ENCODE assay signal across 26 cellular contexts in genomic region chr17:21196126-21196525, GRCh38.
"Had no signal": no experiment of that assay in that cellular context is flagged by ENCODE, and none has a peak within 500 bp of the region (broad histone marks: within the 10 kb centered on the region; RNA-seq: fewer than 3 reads in every experiment).

No MANE protein-coding gene starts in this region.

- ATAC-seq: activated T-cell treated with anti-CD3 and anti-CD28 coated beads, Interleukin-2, amount 50 U/mL, for 4 hours; left cardiac atrium; natural killer cell treated with Interleukin-12 subunit alpha and Interleukin-12 subunit beta and Interleukin-15 and Interleukin-18, amount 100 ng/mL, for 72 hours; sciatic nerve; upper lobe of right lung; WTC11 had no signal

- H3K27ac Mint-ChIP-seq: activated T-helper 2 cell treated with anti-CD3 and anti-CD28 coated beads, Interferon-gamma antibody, Interleukin-2, Interleukin-4, amounts not matched to agents 10 μg/mL and 5 μg/mL and 100 μg/mL, durations not matched to agents 14 hours and 24 hours and 36 hours; memory B cell; WTC11 had no signal

- H3K27me3 Mint-ChIP-seq: activated naive CD8-positive, alpha-beta T cell treated with anti-CD3 and anti-CD28 coated beads, Interleukin-2, amount 10 ng/mL, durations not matched to agents 7 days and 5 days; memory B cell; natural killer cell treated with Interleukin-12 subunit alpha and Interleukin-12 subunit beta and Interleukin-15 and Interleukin-18, amount 100 ng/mL, for 72 hours had no signal

- H3K36me3 ChIP-seq: ovary had no signal

- H3K4me3 Mint-ChIP-seq: activated naive CD8-positive, alpha-beta T cell treated with anti-CD3 and anti-CD28 coated beads, Interleukin-2, amount 10 ng/mL, durations not matched to agents 7 days and 5 days; activated T-cell treated with anti-CD3 and anti-CD28 coated beads, Interleukin-2, amount 50 U/mL, for 4 hours; endodermal cell; memory B cell; natural killer cell treated with Interleukin-12 subunit alpha and Interleukin-12 subunit beta and Interleukin-15 and Interleukin-18, amount 100 ng/mL, for 72 hours; WTC11 had no signal

- H3K27me3 ChIP-seq: ovary, upper lobe of right lung had no signal

- H3K36me3 Mint-ChIP-seq: natural killer cell treated with Interleukin-12 subunit alpha and Interleukin-12 subunit beta and Interleukin-15 and Interleukin-18, amount 100 ng/mL, for 72 hours had no signal

- H3K27ac ChIP-seq: coronary artery, epithelial cell of prostate, thoracic aorta, upper lobe of right lung had no signal

- DNase-seq: activated CD4-positive, alpha-beta T cell treated with anti-CD3 and anti-CD28 coated beads, Interleukin-2, amount 50 U/mL, for 4 hours; activated CD8-positive, alpha-beta memory T cell treated with anti-CD3 and anti-CD28 coated beads for 24 hours; activated CD8-positive, alpha-beta memory T cell treated with anti-CD3 and anti-CD28 coated beads, Interleukin-2, amount 50 U/mL, for 4 hours; activated naive CD4-positive, alpha-beta T cell; activated naive CD8-positive, alpha-beta T cell treated with anti-CD3 and anti-CD28 coated beads, Interleukin-2, amount 10 ng/mL, durations not matched to agents 7 days and 5 days; activated T-cell treated with anti-CD3 and anti-CD28 coated beads, Interleukin-2, amount 50 U/mL, for 4 hours; amniotic stem cell; cerebellar nuclear complex; endodermal cell; hypothalamus; left cardiac atrium; ovary; stimulated activated CD4-positive, alpha-beta T cell treated with anti-CD3 and anti-CD28 coated beads, Interleukin-15, amount 100 ng/mL, for 24 hours; stimulated activated CD8-positive, alpha-beta memory T cell treated with anti-CD3 and anti-CD28 coated beads, Interleukin-4, amount 100 ng/mL, for 48 hours; stimulated activated naive CD4-positive, alpha-beta T cell; T-helper 9 cell; upper lobe of right lung had no signal

- H3K9me3 Mint-ChIP-seq: activated naive CD8-positive, alpha-beta T cell treated with anti-CD3 and anti-CD28 coated beads, Interleukin-2, amount 10 ng/mL, durations not matched to agents 7 days and 5 days; activated T-cell treated with anti-CD3 and anti-CD28 coated beads, Interleukin-2, amount 50 U/mL, for 4 hours; activated T-helper 2 cell treated with anti-CD3 and anti-CD28 coated beads, Interferon-gamma antibody, Interleukin-2, Interleukin-4, amounts not matched to agents 10 μg/mL and 5 μg/mL and 100 μg/mL, durations not matched to agents 14 hours and 24 hours and 36 hours; endodermal cell; memory B cell; natural killer cell treated with Interleukin-12 subunit alpha and Interleukin-12 subunit beta and Interleukin-15 and Interleukin-18, amount 100 ng/mL, for 72 hours; WTC11 had no signal

- H3K9me3 ChIP-seq: ovary, thoracic aorta, upper lobe of right lung had no signal

- H3K4me3 ChIP-seq: coronary artery, ovary, smooth muscle cell, thoracic aorta, upper lobe of right lung had no signal
